ENCODE assay signal across 24 cellular contexts in the genomic region with DNA sequence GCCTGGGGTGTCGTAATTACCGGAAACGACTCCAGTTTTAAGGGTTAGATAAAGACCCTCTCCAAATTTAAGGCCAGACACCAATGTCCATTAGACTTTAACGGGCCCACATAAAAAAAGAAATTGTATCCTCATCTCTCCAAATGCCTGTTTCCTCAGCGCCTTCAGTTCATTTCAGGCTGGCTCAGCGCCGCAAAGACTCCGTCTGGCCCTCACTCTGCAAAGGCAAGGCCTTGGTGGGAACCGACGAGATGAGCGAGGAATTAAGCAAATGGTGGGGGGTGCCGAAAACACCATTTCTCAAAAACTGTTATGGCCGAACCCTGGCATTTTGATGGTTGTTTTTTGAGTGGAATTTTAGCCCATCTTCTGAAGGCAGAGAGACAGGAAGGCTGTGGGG. TPM values are rescaled to one million over a fixed set of nuclear protein-coding genes. Genes with fewer than 3 reads are reported as not detected.
A peak's percentile ranks its signal among the peaks of the same experiment; 100 is the strongest.
DNase-seq lines count a peak whose midpoint lies in the region; ATAC-seq, FAIRE-seq and TF ChIP-seq lines count a peak whose summit lies in the region.
"Had no signal": no experiment of that assay in that cellular context is flagged by ENCODE, and none has a peak within 500 bp of the region (broad histone marks: within the 10 kb centered on the region; RNA-seq: fewer than 3 reads in every experiment).

No MANE protein-coding gene starts in this region.

- peaks cover 0 to 4% (median 0%) of the 10 kb centered on the region in 11 donors for H3K9me3 ChIP-seq in heart right ventricle
- no peaks in the 10 kb centered on the region for H3K9me3 ChIP-seq in esophagus squamous epithelium
- no peaks in the 10 kb centered on the region for H3K9me3 ChIP-seq in psoas muscle
- no peaks in the 10 kb centered on the region for H3K9me3 ChIP-seq in aorta (ENCODE audit: control insufficient read depth, low read length)
- H3K9me3 ChIP-seq in T-helper 17 cell (ENCODE audit: control insufficient read depth, low read length, poor library complexity, severe bottlenecking), result no peaks in the 10 kb centered on the region
- H3K9me3 ChIP-seq: adrenal gland had no signal

- FAIRE-seq in D721Med (lab: Jason Lieb, UNC), result no peak

- H3K36me3 Mint-ChIP-seq in T-helper 17 cell (ENCODE audit: low read depth), result no peaks in the 10 kb centered on the region
- no peaks in the 10 kb centered on the region for H3K36me3 Mint-ChIP-seq in activated CD8-positive, alpha-beta memory T cell treated with anti-CD3 and anti-CD28 coated beads, Interleukin-2, amount 10 ng/mL, durations not matched to agents 7 days and 5 days
- H3K36me3 Mint-ChIP-seq: memory B cell had no signal

- peaks cover 0 to 4% (median 0%) of the 10 kb centered on the region in 9 donors for H3K36me3 ChIP-seq in heart right ventricle
- H3K36me3 ChIP-seq in esophagus squamous epithelium, result no peaks in the 10 kb centered on the region
- H3K36me3 ChIP-seq in psoas muscle (ENCODE audit: insufficient read depth in 1 of 2, low read depth in 1 of 2), result no peaks in the 10 kb centered on the region
- H3K36me3 ChIP-seq in aorta (ENCODE audit: control insufficient read depth in 1 of 2, insufficient read depth in 2 of 2, low read length in 1 of 2), result no peaks in the 10 kb centered on the region
- H3K36me3 ChIP-seq: adrenal gland, WERI-Rb-1 had no signal

- peaks cover 3% of the 10 kb centered on the region for H3K4me1 Mint-ChIP-seq in T-helper 17 cell
- H3K4me1 Mint-ChIP-seq in activated CD8-positive, alpha-beta memory T cell treated with anti-CD3 and anti-CD28 coated beads, Interleukin-2, amount 10 ng/mL, durations not matched to agents 7 days and 5 days, result no peaks in the 10 kb centered on the region
- H3K4me1 Mint-ChIP-seq: activated CD4-positive, alpha-beta memory T cell treated with anti-CD3 and anti-CD28 coated beads, Interleukin-2, amount 10 ng/mL, durations not matched to agents 7 days and 5 days; central memory CD8-positive, alpha-beta T cell had no signal

- TF ChIP-seq CTCF in heart right ventricle (IDR thresholded peaks at IDR 0.05) (no peak), esophagus squamous epithelium (IDR thresholded peaks at IDR 0.05) (no peak), psoas muscle (IDR thresholded peaks at IDR 0.05) (no peak), D721Med (IDR thresholded peaks at IDR 0.05; ENCODE audit: insufficient read depth, missing control alignments) (no peak)

- peaks cover 0 to 5% (median 0%) of the 10 kb centered on the region in 7 donors for H3K27me3 ChIP-seq in heart right ventricle
- H3K27me3 ChIP-seq in esophagus squamous epithelium, result no peaks in the 10 kb centered on the region
- H3K27me3 ChIP-seq in psoas muscle (ENCODE audit: insufficient read depth in 3 of 3, low read length in 2 of 3), result no peaks in the 10 kb centered on the region
- no peaks in the 10 kb centered on the region for H3K27me3 ChIP-seq in aorta (ENCODE audit: control insufficient read depth in 1 of 2, insufficient read depth in 2 of 2, low read length in 1 of 2)
- H3K27me3 ChIP-seq: adrenal gland had no signal

- DNase-seq in heart right ventricle (no peak), cardiac septum (ENCODE audit: low spot score) (no peak), esophagus squamous epithelium (lab: John Stamatoyannopoulos, UW) (no peak), psoas muscle (no peak), aorta (no peak), T-helper 17 cell (no peak), D721Med (ENCODE audit: insufficient read length, low spot score) (no peak)
- no peak for DNase-seq in activated CD8-positive, alpha-beta memory T cell treated with anti-CD3 and anti-CD28 coated beads, Interleukin-2, amount 10 ng/mL, durations not matched to agents 7 days and 5 days
- DNase-seq: 8988T; activated CD4-positive, alpha-beta memory T cell treated with anti-CD3 and anti-CD28 coated beads, Interleukin-2, amount 10 ng/mL, durations not matched to agents 7 days and 5 days; activated gamma-delta T cell treated with Interleukin-2 at 50 U/mL for 16 hours; adrenal gland; GF-D8; HCEC 1CT; kidney glomerular epithelial cell; NCI-H1417 treated with DMSO at 0.1 percent for 48 hours; NCI-H510A; WERI-Rb-1 had no signal

- no peak for TF ChIP-seq POLR2A in esophagus squamous epithelium (IDR thresholded peaks at IDR 0.05)

- no peak overlapping the region for H3K27ac Mint-ChIP-seq in T-helper 17 cell
- H3K27ac Mint-ChIP-seq in activated CD8-positive, alpha-beta memory T cell treated with anti-CD3 and anti-CD28 coated beads, Interleukin-2, amount 10 ng/mL, durations not matched to agents 7 days and 5 days, result no peak overlapping the region
- H3K27ac Mint-ChIP-seq: activated CD4-positive, alpha-beta memory T cell treated with anti-CD3 and anti-CD28 coated beads, Interleukin-2, amount 10 ng/mL, durations not matched to agents 7 days and 5 days; memory B cell; T-helper 2 cell treated with Interferon-gamma antibody and Interleukin-4, amounts not matched to agents 5 μg/mL and 100 μg/mL, for 36 hours had no signal

- ATAC-seq in heart right ventricle, result no peak
- no peak for ATAC-seq in psoas muscle
- ATAC-seq in aorta (ENCODE audit: low FRiP score), result no peak
- ATAC-seq in T-helper 17 cell, result no peak
- ATAC-seq in activated CD8-positive, alpha-beta memory T cell treated with anti-CD3 and anti-CD28 coated beads, Interleukin-2, amount 10 ng/mL, durations not matched to agents 7 days and 5 days, result no peak
- ATAC-seq: esophagus mucosa, sciatic nerve had no signal

- H3K9me3 Mint-ChIP-seq in activated CD8-positive, alpha-beta memory T cell treated with anti-CD3 and anti-CD28 coated beads, Interleukin-2, amount 10 ng/mL, durations not matched to agents 7 days and 5 days (ENCODE audit: low read depth), result no peaks in the 10 kb centered on the region
- H3K9me3 Mint-ChIP-seq: activated CD4-positive, alpha-beta memory T cell treated with anti-CD3 and anti-CD28 coated beads, Interleukin-2, amount 10 ng/mL, durations not matched to agents 7 days and 5 days; central memory CD8-positive, alpha-beta T cell; memory B cell; T-helper 2 cell treated with Interferon-gamma antibody and Interleukin-4, amounts not matched to agents 5 μg/mL and 100 μg/mL, for 36 hours had no signal

- H3K4me3 Mint-ChIP-seq in T-helper 17 cell, result no peak overlapping the region
- no peak overlapping the region for H3K4me3 Mint-ChIP-seq in activated CD8-positive, alpha-beta memory T cell treated with anti-CD3 and anti-CD28 coated beads, Interleukin-2, amount 10 ng/mL, durations not matched to agents 7 days and 5 days
- H3K4me3 Mint-ChIP-seq: activated CD4-positive, alpha-beta memory T cell treated with anti-CD3 and anti-CD28 coated beads, Interleukin-2, amount 10 ng/mL, durations not matched to agents 7 days and 5 days; central memory CD8-positive, alpha-beta T cell; memory B cell; T-helper 2 cell treated with Interferon-gamma antibody and Interleukin-4, amounts not matched to agents 5 μg/mL and 100 μg/mL, for 36 hours had no signal

- intact Hi-C loops in heart right ventricle (cut with DNase I), result loop anchor here in 3 of 10 donors (5.0 to 10.0 kb wide), 2 partner anchors 59 to 121 kb away; no protein-coding TSS in a partner anchor
- intact Hi-C loops in cardiac septum (cut with DNase I), result no loop called here
- intact Hi-C loops in esophagus squamous epithelium (cut with DNase I), result no loop called here
- intact Hi-C loops in psoas muscle (cut with DNase I), result no loop called here
- intact Hi-C loops in aorta (cut with DNase I), result loop anchor here (5.0 to 10.0 kb wide), 3 partner anchors 34 to 274 kb away; no protein-coding TSS in a partner anchor

- peaks cover 53% of the 10 kb centered on the region for H3K27me3 Mint-ChIP-seq in T-helper 17 cell
- H3K27me3 Mint-ChIP-seq in activated CD8-positive, alpha-beta memory T cell treated with anti-CD3 and anti-CD28 coated beads, Interleukin-2, amount 10 ng/mL, durations not matched to agents 7 days and 5 days, result peaks cover 7% of the 10 kb centered on the region

- H3K27ac ChIP-seq in heart right ventricle (peak overlapping the region in 8 of 10 donors; percentile 1 to 75 (median 56)), esophagus squamous epithelium (peak overlapping the region; percentile 48 to 89 (median 84)), psoas muscle (peak overlapping the region; percentile 94), aorta (ENCODE audit: low read depth in 1 of 2, low read length in 2 of 2) (peak overlapping the region; percentile 87 to 95)
- H3K27ac ChIP-seq: adrenal gland, SK-N-MC, WERI-Rb-1 had no signal

- 74 to 81% methylated on average over 13 of the region's 13 CpGs for WGBS in heart right ventricle, 2 donors
- 60 to 67% methylated on average over 13 of the region's 13 CpGs for WGBS in esophagus squamous epithelium, 2 donors
- WGBS in psoas muscle, 3 donors, result 47 to 73% (median 52%) methylated on average over 13 of the region's 13 CpGs
- WGBS in aorta, 2 donors, result 16 to 37% methylated on average over 13 of the region's 13 CpGs

- peak overlapping the region in 2 of 10 donors; percentile 24 to 25 for H3K4me3 ChIP-seq in heart right ventricle
- peak overlapping the region in 1 of 4 donors; percentile 47 for H3K4me3 ChIP-seq in esophagus squamous epithelium
- H3K4me3 ChIP-seq in psoas muscle, result peak overlapping the region; percentile 28
- H3K4me3 ChIP-seq in aorta (ENCODE audit: low read length in 2 of 2), result no peak overlapping the region
- H3K4me3 ChIP-seq: adrenal gland, SK-N-MC had no signal

- CTCF ChIA-PET in activated CD8-positive, alpha-beta memory T cell treated with anti-CD3 and anti-CD28 coated beads, Interleukin-2, amount 10 ng/mL, durations not matched to agents 7 days and 5 days (lab: Charles Lee), result no interaction called here

- peaks cover 0 to 50% (median 8%) of the 10 kb centered on the region in 9 donors for H3K4me1 ChIP-seq in heart right ventricle
- peaks cover 0 to 33% (median 6%) of the 10 kb centered on the region in 3 donors for H3K4me1 ChIP-seq in esophagus squamous epithelium
- peaks cover 59% of the 10 kb centered on the region for H3K4me1 ChIP-seq in psoas muscle
- peaks cover 0 to 5% of the 10 kb centered on the region in 2 donors for H3K4me1 ChIP-seq in aorta (ENCODE audit: control insufficient read depth in 1 of 2, insufficient read depth in 2 of 2, low read length in 2 of 2)
- H3K4me1 ChIP-seq: adrenal gland had no signal

RNA-seq across cellular contexts. Expression of a gene that starts 15.7 kb away (rescaled TPM):
- total RNA-seq in heart right ventricle, result 1 to 10 TPM; 3.6 to 8.3 (median 6.1) TPM
- 1 to 10 TPM; 2.3 to 3.4 TPM for polyA plus RNA-seq in heart right ventricle
- total RNA-seq in cardiac septum, result 6.4 TPM
- 1 to 10 TPM; 2.0 to 6.9 (median 3.1) TPM for total RNA-seq in esophagus squamous epithelium
- 10 to 100 TPM in 3 of 4 donors, 1 to 10 TPM in 1; 7.3 to 39.3 (median 21.3) TPM for total RNA-seq in psoas muscle
- polyA plus RNA-seq in psoas muscle, result 10 to 100 TPM in 2 of 3 donors, 1 to 10 TPM in 1; 4.3 to 17.6 (median 14.8) TPM
- 10 to 100 TPM; 22.5 to 37.7 TPM for total RNA-seq in aorta
- 1 to 10 TPM; 2.1 to 4.2 TPM for polyA plus RNA-seq in aorta
- total RNA-seq in T-helper 17 cell, result under 1 TPM; 0.40 to 0.42 TPM
- total RNA-seq in activated CD8-positive, alpha-beta memory T cell treated with anti-CD3 and anti-CD28 coated beads, Interleukin-2, amount 10 ng/mL, durations not matched to agents 7 days and 5 days, result under 1 TPM; 0.14 to 0.29 TPM

Comparison
In these comparisons a context has a peak if more than half of its experiments do, and no peak if none do; other contexts are left out.
1. intact Hi-C loops: an anchor here in aorta (5.0 to 10.0 kb wide); none called in cardiac septum, esophagus squamous epithelium and psoas muscle.